ENCODE assay signal across 8 cellular contexts in genomic region chr1:235160965-235161684, GRCh38. TPM values are rescaled to one million over a fixed set of nuclear protein-coding genes. Genes with fewer than 3 reads are reported as not detected.
DNase-seq lines count a peak whose midpoint lies in the region; ATAC-seq and TF ChIP-seq lines count a peak whose summit lies in the region.

Gene RBM34 (minus strand): TSS chr1:235161250. CDS start chr1:235161226, 24 bp downstream.

- H3K4me1 Mint-ChIP-seq in chondrocyte (ENCODE audit: low read depth) = peaks cover 24% of the 10 kb centered on the region

- H3K36me3 ChIP-seq in BE2C (peaks cover 25% of the 10 kb centered on the region), kidney epithelial cell (ENCODE audit: control insufficient read depth, insufficient read depth, low read length) (peaks cover 2% of the 10 kb centered on the region)

- ATAC-seq in HG03439 (IDR thresholded peaks at IDR 0.05; ENCODE audit: unreplicated experiment) = peak; percentile 92

- peak within 1 kb of the TSS; percentile 85 for H3K4me3 ChIP-seq in BE2C (ENCODE audit: low read depth, low read length)
- H3K4me3 ChIP-seq in kidney epithelial cell (ENCODE audit: low read depth, low read length) = peak within 1 kb of the TSS; percentile 88

- no peaks in the 10 kb centered on the region for H3K9me3 ChIP-seq in BE2C

- TF ChIP-seq CTCF in BE2C (IDR thresholded peaks at IDR 0.05; ENCODE audit: low read depth, low read length) (no peak), chondrocyte (IDR thresholded peaks at IDR 0.05) (peak; percentile 47), kidney epithelial cell (IDR thresholded peaks at IDR 0.05; ENCODE audit: insufficient read depth, low read length, poor library complexity, severe bottlenecking) (no peak)

- no peaks in the 10 kb centered on the region for H3K27me3 Mint-ChIP-seq in chondrocyte (ENCODE audit: low read depth)

- no peaks in the 10 kb centered on the region for H3K9me3 Mint-ChIP-seq in chondrocyte (ENCODE audit: low read depth)

- H3K36me3 Mint-ChIP-seq in chondrocyte (ENCODE audit: low read depth) = no peaks in the 10 kb centered on the region

- H3K4me1 ChIP-seq in BE2C = no peaks in the 10 kb centered on the region

- H3K27ac Mint-ChIP-seq in chondrocyte (ENCODE audit: unreplicated experiment) = peak within 1 kb of the TSS; percentile 99

- DNase-seq in BE2C (peak; percentile 94), GM19238 (ENCODE audit: insufficient read length, low spot score) (peak; percentile 89), NCI-H510A treated with DMSO at 0.1 percent for 48 hours (lab: John Stamatoyannopoulos, UW) (peak; percentile 84), chondrocyte (ENCODE audit: low spot score) (no peak), kidney epithelial cell (ENCODE audit: low read depth) (peak; percentile 77)
- peak; percentile 92 to 95 for DNase-seq in activated CD4-positive, alpha-beta T cell treated with anti-CD3 and anti-CD28 coated beads for 24 hours (ENCODE audit: low read depth in 2 of 2)
- DNase-seq in stimulated activated CD4-positive, alpha-beta T cell treated with anti-CD3 and anti-CD28 coated beads, Interleukin-15, amount 100 ng/mL, for 24 hours = peak; percentile 95

- H3K27me3 ChIP-seq in BE2C = no peaks in the 10 kb centered on the region
- H3K27me3 ChIP-seq in kidney epithelial cell (ENCODE audit: control insufficient read depth, insufficient read depth, low read length) = no peaks in the 10 kb centered on the region

- H3K4me3 Mint-ChIP-seq in chondrocyte (ENCODE audit: unreplicated experiment) = peak within 1 kb of the TSS; percentile 97

RNA-seq across cellular contexts. Expression of gene RBM34, which starts in this region (rescaled TPM):
- 88.8 TPM for polyA plus RNA-seq in BE2C (2012; ENCODE audit: insufficient read depth, insufficient read length, low read depth)
- total RNA-seq in chondrocyte (67.6 to 83.8 TPM (median 72.9 TPM) in 3 replicates), kidney epithelial cell (91.9 and 130 TPM in 2 replicates)
